1 cellular context compared by ENCODE assay signal in genomic region chr11:126211236-126212088, GRCh38.
TF ChIP-seq lines count a peak whose summit lies in the region.

Gene FAM118B, plus strand, starts transcription at chr11:126211782. Its CDS starts 23,220 bp downstream, at chr11:126235002.
Gene RPUSD4, minus strand, starts transcription at chr11:126211650. Its CDS starts 12 bp downstream, at chr11:126211638.

TF ChIP-seq in HepG2, 621 proteins besides CTCF, POLR2A, EP300 and RAD21 (continued from another document and continues in another):
- TF ChIP-seq ZBTB3 (CRISPR knock-in tag; IDR thresholded peaks at IDR 0.05; ENCODE audit: borderline replicate concordance, low read depth) (peak; percentile 64; the same call in 1 of the 2 replicates), ZFY (CRISPR knock-in tag; IDR thresholded peaks at IDR 0.05) (peak; percentile 81), HDAC6 (IDR thresholded peaks at IDR 0.05; ENCODE audit: low read depth, low read length) (no peak), ZNF430 (CRISPR knock-in tag; IDR thresholded peaks at IDR 0.05) (0 out of 2 replicates have a peak, but pooled peaks have one; percentile 84), ZNF605 (CRISPR knock-in tag; IDR thresholded peaks at IDR 0.05) (peak; percentile 88), ZSCAN30 (CRISPR knock-in tag; IDR thresholded peaks at IDR 0.05) (0 out of 2 replicates have a peak, but pooled peaks have one; percentile 11), GATAD2A (CRISPR knock-in tag; IDR thresholded peaks at IDR 0.05) (peak; percentile 27; the same call in 1 of the 2 replicates), HNRNPUL1 (IDR thresholded peaks at IDR 0.05; ENCODE audit: low read depth, low read length) (no peak), ZBTB20 (CRISPR knock-in tag; IDR thresholded peaks at IDR 0.05; ENCODE audit: borderline replicate concordance, low read depth) (peak; percentile 81; the same call in 1 of the 2 replicates), KAT7 (CRISPR knock-in tag; IDR thresholded peaks at IDR 0.05; ENCODE audit: borderline replicate concordance) (peak; percentile 71; the same call in 1 of the 2 replicates), PPARG (CRISPR knock-in tag; conservative IDR thresholded peaks at IDR 0.05) (no peak), HBP1 (CRISPR knock-in tag; IDR thresholded peaks at IDR 0.05; ENCODE audit: low read depth) (peak; percentile 85), CEBPG (CRISPR knock-in tag; IDR thresholded peaks at IDR 0.05) (no peak), TFDP2 (CRISPR knock-in tag; IDR thresholded peaks at IDR 0.05) (peak; percentile 60), MBNL3 (CRISPR knock-in tag; conservative IDR thresholded peaks at IDR 0.05) (no peak), ZC3H4 (CRISPR knock-in tag; IDR thresholded peaks at IDR 0.05; ENCODE audit: borderline replicate concordance) (no peak), ZNF256 (CRISPR knock-in tag; conservative IDR thresholded peaks at IDR 0.05) (no peak), ZNF460 (CRISPR knock-in tag; IDR thresholded peaks at IDR 0.05; ENCODE audit: borderline replicate concordance) (no peak), ZXDC (CRISPR knock-in tag; IDR thresholded peaks at IDR 0.05) (peak; percentile 73; the same call in 1 of the 2 replicates), PATZ1 (CRISPR knock-in tag; IDR thresholded peaks at IDR 0.05) (no peak; the same call in 1 of the 2 replicates), PRDM4 (CRISPR knock-in tag; IDR thresholded peaks at IDR 0.05; ENCODE audit: borderline replicate concordance) (no peak), ZKSCAN5 (CRISPR knock-in tag; IDR thresholded peaks at IDR 0.05) (no peak), CBX1 (IDR thresholded peaks at IDR 0.05; ENCODE audit: low read depth) (peak; percentile 36), ISL2 (CRISPR knock-in tag; IDR thresholded peaks at IDR 0.05) (0 out of 2 replicates have a peak, but pooled peaks have one; percentile 18), TRIM24 (CRISPR knock-in tag; IDR thresholded peaks at IDR 0.05) (no peak), BRCA1 (CRISPR knock-in tag; IDR thresholded peaks at IDR 0.05) (no peak), MED1 (CRISPR knock-in tag; IDR thresholded peaks at IDR 0.05) (peak; percentile 60), MEIS1 (CRISPR knock-in tag; IDR thresholded peaks at IDR 0.05; ENCODE audit: borderline replicate concordance) (peak; percentile 55; the same call in 1 of the 2 replicates), ZNF136 (CRISPR knock-in tag; IDR thresholded peaks at IDR 0.05; ENCODE audit: low read depth) (peak; percentile 43; the same call in 1 of the 2 replicates), SOX5 (CRISPR knock-in tag; IDR thresholded peaks at IDR 0.05; ENCODE audit: borderline replicate concordance) (peak; percentile 60; the same call in 1 of the 2 replicates), ARID5B (CRISPR knock-in tag; IDR thresholded peaks at IDR 0.05) (peak; percentile 57), MXD1 (CRISPR knock-in tag; IDR thresholded peaks at IDR 0.05) (peak; percentile 96), KDM5B (CRISPR knock-in tag; IDR thresholded peaks at IDR 0.05; ENCODE audit: borderline replicate concordance) (peak; percentile 90; the same call in 1 of the 2 replicates), CENPT (CRISPR knock-in tag; IDR thresholded peaks at IDR 0.05; ENCODE audit: low read depth) (no peak; the same call in 1 of the 2 replicates), ZNF253 (CRISPR knock-in tag; IDR thresholded peaks at IDR 0.05; ENCODE audit: borderline replicate concordance) (peak; percentile 24; the same call in 1 of the 2 replicates), HES4 (CRISPR knock-in tag; IDR thresholded peaks at IDR 0.05; ENCODE audit: borderline replicate concordance) (no peak), SNRNP70 (IDR thresholded peaks at IDR 0.05; ENCODE audit: low read depth, low read length) (no peak), KLF9 (CRISPR knock-in tag; IDR thresholded peaks at IDR 0.05; ENCODE audit: low read depth) (no peak), PITX1 (CRISPR knock-in tag; IDR thresholded peaks at IDR 0.05) (no peak), IKZF5 (CRISPR knock-in tag; IDR thresholded peaks at IDR 0.05) (peak; percentile 74; the same call in 1 of the 2 replicates), ATF4 (CRISPR knock-in tag; IDR thresholded peaks at IDR 0.05) (0 out of 4 replicates have a peak, but pooled peaks of 1 of the 2 experiments have one; percentile 39), ZNF589 (CRISPR knock-in tag; conservative IDR thresholded peaks at IDR 0.05) (no peak), ZNF101 (CRISPR knock-in tag; IDR thresholded peaks at IDR 0.05; ENCODE audit: borderline replicate concordance, low read depth) (peak; percentile 94; the same call in 1 of the 2 replicates), CREM (IDR thresholded peaks at IDR 0.05) (peak; percentile 57), CREM (CRISPR knock-in tag; IDR thresholded peaks at IDR 0.05) (no peak)
